ENCODE assay signal across 22 cellular contexts in genomic region chr4:6778435-6778834, GRCh38. TPM values are rescaled to one million over a fixed set of nuclear protein-coding genes. Genes with fewer than 3 reads are reported as not detected.
DNase-seq lines count a peak whose midpoint lies in the region; ATAC-seq, FAIRE-seq and TF ChIP-seq lines count a peak whose summit lies in the region.
"Had no signal": no experiment of that assay in that cellular context is flagged by ENCODE, and none has a peak within 500 bp of the region (broad histone marks: within the 10 kb centered on the region; RNA-seq: fewer than 3 reads in every experiment).

No MANE protein-coding gene starts in this region.

- no peaks in the 10 kb centered on the region for H3K9me3 Mint-ChIP-seq in activated CD8-positive, alpha-beta T cell treated with anti-CD3 and anti-CD28 coated beads, Interleukin-2, amount 10 ng/mL, durations not matched to agents 7 days and 5 days (ENCODE audit: insufficient read depth)
- peaks cover 8% of the 10 kb centered on the region for H3K9me3 Mint-ChIP-seq in glutamatergic neuron (ENCODE audit: unreplicated experiment)
- no peaks in the 10 kb centered on the region for H3K9me3 Mint-ChIP-seq in stimulated activated naive CD8-positive, alpha-beta T cell treated with anti-CD3 and anti-CD28 coated beads, Interleukin-15, amount 100 ng/mL, for 72 hours
- no peaks in the 10 kb centered on the region for H3K9me3 Mint-ChIP-seq in GM23338
- H3K9me3 Mint-ChIP-seq: HFFc6, nephron had no signal

- WGBS in HepG2 (ENCODE audit: low lambda C conversion rate), result 56% methylated on average over 5 of the region's 5 CpGs
- WGBS in right lobe of liver (ENCODE audit: insufficient coverage, low coverage, low lambda C conversion rate, missing lambda C conversion rate), result 89% methylated on average over 5 of the region's 5 CpGs

- DNase-seq in HepG2 (ENCODE audit: low spot score) (no peak), right lobe of liver (no peak), glutamatergic neuron (no peak), GM23338 (ENCODE audit: low spot score) (no peak), NCI-H2081 treated with DMSO at 0.1 percent for 48 hours (lab: John Stamatoyannopoulos, UW) (no peak), epidermal melanocyte (ENCODE audit: insufficient read length, low spot score) (no peak)
- DNase-seq in activated CD8-positive, alpha-beta T cell treated with anti-CD3 and anti-CD28 coated beads, Interleukin-2, amount 10 ng/mL, durations not matched to agents 7 days and 5 days, result no peak
- DNase-seq in stimulated activated naive CD8-positive, alpha-beta T cell treated with anti-CD3 and anti-CD28 coated beads, Interleukin-15, amount 100 ng/mL, for 72 hours, result no peak
- DNase-seq: ACHN; activated CD4-positive, alpha-beta T cell treated with anti-CD3 and anti-CD28 coated beads for 48 hours; cerebellar nuclear complex; dorsolateral prefrontal cortex; HFFc6; midbrain; NCI-H1417 treated with DMSO at 0.1 percent for 48 hours; NCI-H2107; NCI-H774; ovary had no signal

- H3K27me3 ChIP-seq in HepG2 (ENCODE audit: control insufficient read depth in 1 of 2, insufficient read depth in 2 of 2, low read length in 2 of 2) (no peaks in the 10 kb centered on the region), right lobe of liver (no peaks in the 10 kb centered on the region), GM23338 (ENCODE audit: insufficient read depth) (peaks cover 6% of the 10 kb centered on the region; the same call in 1 of the 2 replicates)
- H3K27me3 ChIP-seq: dorsolateral prefrontal cortex, ovary had no signal

- ATAC-seq in HepG2, result no peak
- ATAC-seq in right lobe of liver, result no peak
- ATAC-seq in activated CD8-positive, alpha-beta T cell treated with anti-CD3 and anti-CD28 coated beads, Interleukin-2, amount 10 ng/mL, durations not matched to agents 7 days and 5 days, result no peak
- ATAC-seq in stimulated activated naive CD8-positive, alpha-beta T cell treated with anti-CD3 and anti-CD28 coated beads, Interleukin-15, amount 100 ng/mL, for 72 hours, result no peak
- no peak for ATAC-seq in GM23338

- H3K4me1 Mint-ChIP-seq in activated CD8-positive, alpha-beta T cell treated with anti-CD3 and anti-CD28 coated beads, Interleukin-2, amount 10 ng/mL, durations not matched to agents 7 days and 5 days (ENCODE audit: low read depth), result peaks cover 62% of the 10 kb centered on the region
- H3K4me1 Mint-ChIP-seq in glutamatergic neuron (ENCODE audit: low read depth, unreplicated experiment) (peaks cover 46% of the 10 kb centered on the region), GM23338 (peaks cover 24% of the 10 kb centered on the region; the same call in 2 of the 3 replicates)
- H3K4me1 Mint-ChIP-seq in stimulated activated naive CD8-positive, alpha-beta T cell treated with anti-CD3 and anti-CD28 coated beads, Interleukin-15, amount 100 ng/mL, for 72 hours, result peaks cover 73% of the 10 kb centered on the region

- H3F3A ChIP-seq in GM23338 (replicated peaks; ENCODE audit: low read depth), result peaks cover 13% of the 10 kb centered on the region

- intact Hi-C loops in HepG2 (cut with micrococcal nuclease; ENCODE audit: unreplicated experiment) (loop anchor here (2.0 kb wide), 2 partner anchors 26 to 58 kb away; no protein-coding TSS in a partner anchor), right lobe of liver (cut with DNase I) (no loop called here)

- no peaks in the 10 kb centered on the region for H3K9me2 ChIP-seq in GM23338 (ENCODE audit: insufficient read depth)

- H2AFZ ChIP-seq in HepG2 (ENCODE audit: low read length), result no peak overlapping the region
- no peak overlapping the region for H2AFZ ChIP-seq in GM23338

- CTCF ChIA-PET in HepG2 (lab: Yijun Ruan, JAX; ENCODE audit: low intra/inter-chr PET ratio, low total read pairs), result no interaction called here
- CTCF ChIA-PET in activated CD8-positive, alpha-beta T cell treated with anti-CD3 and anti-CD28 coated beads, Interleukin-2, amount 10 ng/mL, durations not matched to agents 7 days and 5 days (lab: Charles Lee), result interaction anchor here (0.6 to 3.4 kb wide), 5 partner anchors 10 to 292 kb away, joined by 3 to 29 read pairs (median 6); no protein-coding TSS in a partner anchor

- in situ Hi-C loops in HepG2 (cut with HindIII; ENCODE audit: extremely low pct_ligation_motif_present, low pct_unique_long_range_greater_than_20kb), result no loop called here

- H4K20me1 ChIP-seq in HepG2 (ENCODE audit: insufficient read depth, low read length) (no peaks in the 10 kb centered on the region), GM23338 (replicated peaks; ENCODE audit: insufficient read depth) (no peaks in the 10 kb centered on the region)

- TF ChIP-seq POLR2A in HepG2 (IDR thresholded peaks at IDR 0.05; ENCODE audit: insufficient read depth in 1 of 2, low read depth in 2 of 2, low read length in 2 of 2) (no peak), right lobe of liver (IDR thresholded peaks at IDR 0.05) (no peak)

- H3K36me3 Mint-ChIP-seq in activated CD8-positive, alpha-beta T cell treated with anti-CD3 and anti-CD28 coated beads, Interleukin-2, amount 10 ng/mL, durations not matched to agents 7 days and 5 days (ENCODE audit: low read depth), result no peaks in the 10 kb centered on the region
- no peaks in the 10 kb centered on the region for H3K36me3 Mint-ChIP-seq in glutamatergic neuron (ENCODE audit: unreplicated experiment)
- H3K36me3 Mint-ChIP-seq in GM23338 (ENCODE audit: low read depth), result no peaks in the 10 kb centered on the region

- no peak for FAIRE-seq in HepG2 (lab: Jason Lieb, UNC)
- FAIRE-seq: endothelial cell of umbilical vein, islet of Langerhans had no signal

- H3K79me2 ChIP-seq in HepG2 (ENCODE audit: insufficient read depth, low read length) (peaks cover 3% of the 10 kb centered on the region), GM23338 (replicated peaks; ENCODE audit: insufficient read depth) (no peaks in the 10 kb centered on the region)

- H3K4me3 ChIP-seq in HepG2 (replicated peaks in 1 of 3; ENCODE audit: insufficient read depth in 1 of 3, low read depth in 2 of 3, low read length in 3 of 3), result no peak overlapping the region
- H3K4me3 ChIP-seq in right lobe of liver, result no peak overlapping the region
- no peak overlapping the region for H3K4me3 ChIP-seq in GM23338
- H3K4me3 ChIP-seq: dorsolateral prefrontal cortex, GM12878, ovary had no signal

- no peak overlapping the region for H3K27ac ChIP-seq in HepG2 (ENCODE audit: extremely low read length, insufficient read depth, low read length)
- no peak overlapping the region for H3K27ac ChIP-seq in right lobe of liver
- H3K27ac ChIP-seq in GM23338 (ENCODE audit: low read depth), result no peak overlapping the region
- H3K27ac ChIP-seq: ovary had no signal

- no TSS peak for BruUV-seq in HepG2 (replicated peaks; lab: Mats Ljungman, UMichigan)

- H3K9ac ChIP-seq in HepG2 (ENCODE audit: insufficient read depth, low read depth, low read length), result no peak overlapping the region

- TF ChIP-seq RAD21 in HepG2 (CRISPR knock-in tag; IDR thresholded peaks at IDR 0.05), result no peak

- H3K4me2 ChIP-seq in HepG2 (ENCODE audit: low read depth, low read length) (0 out of 2 replicates have a peak overlapping the region, but pooled peaks have one; percentile 59), GM23338 (no peak overlapping the region)

- H3K27ac Mint-ChIP-seq in activated CD8-positive, alpha-beta T cell treated with anti-CD3 and anti-CD28 coated beads, Interleukin-2, amount 10 ng/mL, durations not matched to agents 7 days and 5 days, result peak overlapping the region; percentile 84
- H3K27ac Mint-ChIP-seq in glutamatergic neuron (ENCODE audit: unreplicated experiment) (peak overlapping the region; percentile 95), GM23338 (no peak overlapping the region)
- H3K27ac Mint-ChIP-seq in stimulated activated naive CD8-positive, alpha-beta T cell treated with anti-CD3 and anti-CD28 coated beads, Interleukin-15, amount 100 ng/mL, for 72 hours, result peak overlapping the region; percentile 97 to 99
- H3K27ac Mint-ChIP-seq: HFFc6 had no signal

- no peaks in the 10 kb centered on the region for H3K27me3 Mint-ChIP-seq in activated CD8-positive, alpha-beta T cell treated with anti-CD3 and anti-CD28 coated beads, Interleukin-2, amount 10 ng/mL, durations not matched to agents 7 days and 5 days (ENCODE audit: low read depth)
- peaks cover 8% of the 10 kb centered on the region for H3K27me3 Mint-ChIP-seq in glutamatergic neuron (ENCODE audit: unreplicated experiment)
- H3K27me3 Mint-ChIP-seq in stimulated activated naive CD8-positive, alpha-beta T cell treated with anti-CD3 and anti-CD28 coated beads, Interleukin-15, amount 100 ng/mL, for 72 hours, result no peaks in the 10 kb centered on the region
- H3K27me3 Mint-ChIP-seq in GM23338 (ENCODE audit: insufficient read depth, low read depth, poor library complexity), result peaks cover 5% of the 10 kb centered on the region

- POLR2A ChIA-PET in HepG2 (lab: Yijun Ruan, JAX), result interaction anchor here (1.1 to 1.7 kb wide), 6 partner anchors 10 to 69 kb away, joined by 4 to 9 read pairs (median 4); partner anchors contain the start of gene MRFAP1L1
- POLR2A ChIA-PET in activated CD8-positive, alpha-beta T cell treated with anti-CD3 and anti-CD28 coated beads, Interleukin-2, amount 10 ng/mL, durations not matched to agents 7 days and 5 days (lab: Charles Lee), result interaction anchor here (0.6 to 1.4 kb wide), 3 partner anchors 11 to 289 kb away, joined by 3 to 6 read pairs (median 5); partner anchors contain the start of gene GRPEL1

- no peak overlapping the region for H3K4me3 Mint-ChIP-seq in activated CD8-positive, alpha-beta T cell treated with anti-CD3 and anti-CD28 coated beads, Interleukin-2, amount 10 ng/mL, durations not matched to agents 7 days and 5 days
- H3K4me3 Mint-ChIP-seq in glutamatergic neuron (ENCODE audit: unreplicated experiment), result no peak overlapping the region
- peak overlapping the region; percentile 75 to 80 for H3K4me3 Mint-ChIP-seq in stimulated activated naive CD8-positive, alpha-beta T cell treated with anti-CD3 and anti-CD28 coated beads, Interleukin-15, amount 100 ng/mL, for 72 hours
- no peak overlapping the region for H3K4me3 Mint-ChIP-seq in GM23338
- H3K4me3 Mint-ChIP-seq: HFFc6 had no signal

- H3K9me3 ChIP-seq in HepG2 (ENCODE audit: low read length), result no peaks in the 10 kb centered on the region
- H3K9me3 ChIP-seq in right lobe of liver, result no peaks in the 10 kb centered on the region
- H3K9me3 ChIP-seq: ovary had no signal

- TF ChIP-seq EP300 in HepG2 (IDR thresholded peaks at IDR 0.05; ENCODE audit: low read depth in 2 of 2, low read length in 2 of 2) (no peak), HepG2 (CRISPR knock-in tag; IDR thresholded peaks at IDR 0.05; ENCODE audit: borderline replicate concordance) (no peak)

- peaks cover 85% of the 10 kb centered on the region for H3K4me1 ChIP-seq in HepG2 (ENCODE audit: insufficient read depth, low read length)
- H3K4me1 ChIP-seq in right lobe of liver, result peaks cover 0 to 28% (median 2%) of the 10 kb centered on the region in 4 donors
- peaks cover 21% of the 10 kb centered on the region for H3K4me1 ChIP-seq in GM23338 (ENCODE audit: insufficient read depth)

- no peak for TF ChIP-seq CTCF in HepG2 (CRISPR knock-in tag; IDR thresholded peaks at IDR 0.05)
- no peak for TF ChIP-seq CTCF in right lobe of liver (IDR thresholded peaks at IDR 0.05)
- no peak for TF ChIP-seq CTCF in glutamatergic neuron (IDR thresholded peaks at IDR 0.05; ENCODE audit: partially characterized antibody, unreplicated experiment)
- no peak for TF ChIP-seq CTCF in GM23338 (conservative IDR thresholded peaks at IDR 0.05; ENCODE audit: low read depth in 2 of 2)

- H3K36me3 ChIP-seq in HepG2 (replicated peaks in 1 of 2; ENCODE audit: control insufficient read depth in 1 of 2, insufficient read depth in 2 of 2, low read length in 2 of 2) (no peaks in the 10 kb centered on the region), right lobe of liver (no peaks in the 10 kb centered on the region), GM23338 (ENCODE audit: insufficient read depth) (no peaks in the 10 kb centered on the region)
- H3K36me3 ChIP-seq: ovary had no signal

RNA-seq across cellular contexts. Expression of gene KIAA0232, which starts 4.1 kb away (rescaled TPM):
- 17.1 and 24.1 TPM in 2 replicates for total RNA-seq in HepG2 (2016; rRNA removed; fragmentation: Illumina TruSeq; extraction: Trizol)
- 10.8 and 11.4 TPM in 2 replicates for total RNA-seq in HepG2 (2016; cell fraction: cytosol; rRNA removed; fragmentation: Illumina TruSeq; extraction: Trizol; ENCODE audit: low read depth)
- total RNA-seq in HepG2 (2016; cell fraction: insoluble cytoplasmic fraction; rRNA removed; fragmentation: Illumina TruSeq; extraction: Trizol), result 17.2 and 22.3 TPM in 2 replicates
- 11.9 and 12.9 TPM in 2 replicates for total RNA-seq in HepG2 (2016; cell fraction: membrane; rRNA removed; fragmentation: Illumina TruSeq; extraction: Trizol)
- 25.6 and 32.5 TPM in 2 replicates for total RNA-seq in HepG2 (2016; cell fraction: nucleus; rRNA removed; fragmentation: Illumina TruSeq; extraction: Trizol)
- polyA plus RNA-seq in HepG2 (2011; rRNA removed), result 7.8 and 8.1 TPM in 2 replicates
- 3.8 and 5.9 TPM in 2 replicates for polyA plus RNA-seq in HepG2 (2011; cell fraction: cytosol; rRNA removed)
- polyA plus RNA-seq in HepG2 (2011; cell fraction: nucleus; rRNA removed), result 9.7 and 12.4 TPM in 2 replicates
- 10.7 and 10.9 TPM in 2 replicates for polyA plus RNA-seq in HepG2 (2012)
- polyA plus RNA-seq in HepG2 (2016; cell fraction: cytosol; fragmentation: Illumina TruSeq; extraction: Trizol; ENCODE audit: low read depth), result 0.92 and 1.4 TPM in 2 replicates
- 13.7 and 13.8 TPM in 2 replicates for polyA plus RNA-seq in HepG2 (2016; cell fraction: insoluble cytoplasmic fraction; fragmentation: Illumina TruSeq; extraction: Trizol; ENCODE audit: low read depth)
- polyA plus RNA-seq in HepG2 (2016; cell fraction: membrane; fragmentation: Illumina TruSeq; extraction: Trizol; ENCODE audit: low read depth), result 2.4 and 2.8 TPM in 2 replicates
- polyA plus RNA-seq in HepG2 (2016; cell fraction: nucleus; fragmentation: Illumina TruSeq; extraction: Trizol; ENCODE audit: insufficient read depth, low read depth), result 20.4 and 20.5 TPM in 2 replicates
- polyA minus RNA-seq in HepG2 (2011; rRNA and poly(A)+ RNA removed; ENCODE audit: low replicate concordance), result 22.4 and 23.8 TPM in 2 replicates
- polyA minus RNA-seq in HepG2 (2011; cell fraction: cytosol; rRNA and poly(A)+ RNA removed), result 6.6 and 9.1 TPM in 2 replicates
- polyA minus RNA-seq in HepG2 (2011; cell fraction: nucleus; rRNA and poly(A)+ RNA removed), result 29.7 and 41.5 TPM in 2 replicates
- 10 to 100 TPM; 12.0 to 23.8 (median 16.5) TPM for total RNA-seq in right lobe of liver
- total RNA-seq in activated CD8-positive, alpha-beta T cell treated with anti-CD3 and anti-CD28 coated beads, Interleukin-2, amount 10 ng/mL, durations not matched to agents 7 days and 5 days, result 10 to 100 TPM; 18.4 to 19.5 TPM
- 64.4 TPM for total RNA-seq in glutamatergic neuron (ENCODE audit: unreplicated experiment)
- total RNA-seq in GM23338 (2014; rRNA removed; shearing (Covaris generic)), result 34.9 and 45.1 TPM in 2 replicates
- 12.3 and 14.3 TPM in 2 replicates for polyA plus RNA-seq in GM23338 (2016; fragmentation: Nextera tagmentation; extraction: Ambion mirVana)

Comparison
In these comparisons a context has a peak if more than half of its experiments do, and no peak if none do; other contexts are left out.
1. H3K4me3 Mint-ChIP-seq: peak in stimulated activated naive CD8-positive, alpha-beta T cell treated with anti-CD3 and anti-CD28 coated beads, Interleukin-15, amount 100 ng/mL, for 72 hours (2 of 2); none in activated CD8-positive, alpha-beta T cell treated with anti-CD3 and anti-CD28 coated beads, Interleukin-2, amount 10 ng/mL, durations not matched to agents 7 days and 5 days (single experiment), glutamatergic neuron (single experiment) and GM23338 (single experiment).